ENCODE assay signal across 10 cellular contexts in genomic region chr9:649128-650074, GRCh38.
DNase-seq lines count a peak whose midpoint lies in the region; ATAC-seq and TF ChIP-seq lines count a peak whose summit lies in the region.
"Had no signal": no experiment of that assay in that cellular context is flagged by ENCODE, and none has a peak within 500 bp of the region (broad histone marks: within the 10 kb centered on the region; RNA-seq: fewer than 3 reads in every experiment).

No MANE protein-coding gene starts in this region.

- H3K27ac ChIP-seq in ascending aorta (peak overlapping the region; percentile 19 to 70), iPS-20b (ENCODE audit: low read length) (no peak overlapping the region)

- H3K4me1 ChIP-seq in ascending aorta (peaks cover 0 to 40% of the 10 kb centered on the region in 2 donors), iPS-20b (ENCODE audit: insufficient read depth, low read length) (peaks cover 38% of the 10 kb centered on the region), Caco-2 (no peaks in the 10 kb centered on the region)

- H3K9me3 Mint-ChIP-seq in activated T-cell treated with anti-CD3 and anti-CD28 coated beads, Interleukin-2, amount 50 U/mL, for 72 hours, result no peaks in the 10 kb centered on the region
- no peaks in the 10 kb centered on the region for H3K9me3 Mint-ChIP-seq in type B pancreatic cell
- no peaks in the 10 kb centered on the region for H3K9me3 Mint-ChIP-seq in Caco-2 (ENCODE audit: unreplicated experiment)
- H3K9me3 Mint-ChIP-seq: activated CD4-positive, alpha-beta memory T cell treated with anti-CD3 and anti-CD28 coated beads for 36 hours had no signal

- peak overlapping the region; percentile 65 to 72 for H3K4me3 Mint-ChIP-seq in activated T-cell treated with anti-CD3 and anti-CD28 coated beads, Interleukin-2, amount 50 U/mL, for 72 hours
- no peak overlapping the region for H3K4me3 Mint-ChIP-seq in type B pancreatic cell
- no peak overlapping the region for H3K4me3 Mint-ChIP-seq in Caco-2 (ENCODE audit: unreplicated experiment)

- ATAC-seq in activated T-cell treated with anti-CD3 and anti-CD28 coated beads, Interleukin-2, amount 50 U/mL, for 72 hours (replicated peaks in 1 of 2), result peak in 1 of 2 donors; percentile 26

- H3K4me3 ChIP-seq in ascending aorta, result peak overlapping the region; percentile 17 to 44
- H3K4me3 ChIP-seq in iPS-20b (ENCODE audit: low read length), result peak overlapping the region; percentile 33; the same call in 1 of the 2 replicates
- H3K4me3 ChIP-seq in Caco-2 (ENCODE audit: low read depth, low read length), result no peak overlapping the region

- H3K36me3 Mint-ChIP-seq in activated T-cell treated with anti-CD3 and anti-CD28 coated beads, Interleukin-2, amount 50 U/mL, for 72 hours (ENCODE audit: insufficient read depth in 2 of 2), result no peaks in the 10 kb centered on the region
- no peaks in the 10 kb centered on the region for H3K36me3 Mint-ChIP-seq in type B pancreatic cell
- peaks cover 1% of the 10 kb centered on the region for H3K36me3 Mint-ChIP-seq in Caco-2 (ENCODE audit: insufficient read depth, unreplicated experiment)
- H3K36me3 Mint-ChIP-seq: activated CD4-positive, alpha-beta memory T cell treated with anti-CD3 and anti-CD28 coated beads for 36 hours had no signal

- CTCF ChIA-PET in Caco-2 (lab: Charles Lee), result no interaction called here

- no peak for DNase-seq in activated T-cell treated with anti-CD3 and anti-CD28 coated beads, Interleukin-2, amount 50 U/mL, for 72 hours
- no peak for DNase-seq in activated T-cell treated with anti-CD3 and anti-CD28 coated beads for 4 hours
- DNase-seq in ascending aorta (ENCODE audit: low spot score in 2 of 2), result no peak
- DNase-seq in type B pancreatic cell (ENCODE audit: extremely low spot score, unreplicated experiment), result no peak
- no peak for DNase-seq in GDM1 (lab: John Stamatoyannopoulos, UW)
- no peak for DNase-seq in HCEC 1CT
- no peak for DNase-seq in Caco-2
- DNase-seq: NCI-H1436 treated with DMSO at 0.1 percent for 48 hours had no signal

- no peaks in the 10 kb centered on the region for H3K9me3 ChIP-seq in ascending aorta
- H3K9me3 ChIP-seq in iPS-20b (ENCODE audit: insufficient read depth, low read depth, low read length), result no peaks in the 10 kb centered on the region
- H3K9me3 ChIP-seq in Caco-2, result no peaks in the 10 kb centered on the region

- no peak overlapping the region for H3K9ac ChIP-seq in iPS-20b (ENCODE audit: low read depth, low read length)

- H3K36me3 ChIP-seq in ascending aorta, result no peaks in the 10 kb centered on the region
- no peaks in the 10 kb centered on the region for H3K36me3 ChIP-seq in iPS-20b (ENCODE audit: insufficient read depth, low read depth, low read length)
- no peaks in the 10 kb centered on the region for H3K36me3 ChIP-seq in Caco-2 (ENCODE audit: control insufficient read depth, insufficient read depth, low read length)

- POLR2A ChIA-PET in Caco-2 (lab: Charles Lee), result interaction anchor here (0.6 kb wide), 1 partner anchor 99 kb away, joined by 3 read pairs; no protein-coding TSS in a partner anchor

- peak overlapping the region; percentile 62 for H3K27ac Mint-ChIP-seq in activated T-cell treated with anti-CD3 and anti-CD28 coated beads, Interleukin-2, amount 50 U/mL, for 72 hours
- H3K27ac Mint-ChIP-seq in type B pancreatic cell, result peak overlapping the region; percentile 51
- H3K27ac Mint-ChIP-seq in Caco-2 (ENCODE audit: unreplicated experiment), result no peak overlapping the region
- H3K27ac Mint-ChIP-seq: activated CD4-positive, alpha-beta memory T cell treated with anti-CD3 and anti-CD28 coated beads for 36 hours had no signal

- no TSS peak for BruUV-seq in Caco-2 (replicated peaks; lab: Mats Ljungman, UMichigan)

- no peak for TF ChIP-seq CTCF in ascending aorta (IDR thresholded peaks at IDR 0.05)
- TF ChIP-seq CTCF in type B pancreatic cell (conservative IDR thresholded peaks at IDR 0.05), result no peak
- TF ChIP-seq CTCF in Caco-2 (IDR thresholded peaks at IDR 0.05; ENCODE audit: insufficient read depth in 1 of 2, low read depth in 1 of 2, low read length in 1 of 2, severe bottlenecking in 1 of 2, unreplicated experiment in 1 of 2), result no peak

- H3K4me1 Mint-ChIP-seq in activated T-cell treated with anti-CD3 and anti-CD28 coated beads, Interleukin-2, amount 50 U/mL, for 72 hours (ENCODE audit: low read depth), result peaks cover 28% of the 10 kb centered on the region
- H3K4me1 Mint-ChIP-seq in type B pancreatic cell (ENCODE audit: unreplicated experiment) (peaks cover 19% of the 10 kb centered on the region), Caco-2 (ENCODE audit: low read depth, unreplicated experiment) (no peaks in the 10 kb centered on the region)

- no peaks in the 10 kb centered on the region for H3K27me3 Mint-ChIP-seq in activated T-cell treated with anti-CD3 and anti-CD28 coated beads, Interleukin-2, amount 50 U/mL, for 72 hours (ENCODE audit: low read depth)
- H3K27me3 Mint-ChIP-seq in type B pancreatic cell, result no peaks in the 10 kb centered on the region
- no peaks in the 10 kb centered on the region for H3K27me3 Mint-ChIP-seq in Caco-2 (ENCODE audit: insufficient read depth, unreplicated experiment)
- H3K27me3 Mint-ChIP-seq: activated CD4-positive, alpha-beta memory T cell treated with anti-CD3 and anti-CD28 coated beads for 36 hours had no signal

- H3K27me3 ChIP-seq in ascending aorta, result no peaks in the 10 kb centered on the region
- H3K27me3 ChIP-seq in iPS-20b (ENCODE audit: insufficient read depth, low read length), result 0 out of 2 replicates have a peak, but pooled peaks cover 4% of the 10 kb centered on the region
- no peaks in the 10 kb centered on the region for H3K27me3 ChIP-seq in Caco-2 (replicated peaks; ENCODE audit: control insufficient read depth, insufficient read depth, low read length)

- intact Hi-C loops in ascending aorta (cut with DNase I) (no loop called here), Caco-2 (cut with micrococcal nuclease; ENCODE audit: unreplicated experiment) (no loop called here)

Comparison
In these comparisons a context has a peak if more than half of its experiments do, and no peak if none do; other contexts are left out.
1. H3K4me3 Mint-ChIP-seq: peak in activated T-cell treated with anti-CD3 and anti-CD28 coated beads, Interleukin-2, amount 50 U/mL, for 72 hours (2 of 2); none in type B pancreatic cell (single experiment) and Caco-2 (single experiment).